ENCODE assay signal across 10 cellular contexts in genomic region chrX:93874554-93874953, GRCh38.
DNase-seq lines count a peak whose midpoint lies in the region; ATAC-seq and TF ChIP-seq lines count a peak whose summit lies in the region.
"Had no signal": no experiment of that assay in that cellular context is flagged by ENCODE, and none has a peak within 500 bp of the region (broad histone marks: within the 10 kb centered on the region; RNA-seq: fewer than 3 reads in every experiment).

No MANE protein-coding gene starts in this region.

- no peak overlapping the region for H3K4me3 Mint-ChIP-seq in stimulated activated naive CD8-positive, alpha-beta T cell treated with anti-CD3 and anti-CD28 coated beads, Interleukin-15, amount 100 ng/mL, for 72 hours

- TF ChIP-seq CTCF in epithelial cell of esophagus (IDR thresholded peaks at IDR 0.05; ENCODE audit: insufficient read depth, low read depth, low read length, missing control alignments) = peak; percentile 32

- DNase-seq in NCI-H2171 treated with DMSO at 0.1 percent for 48 hours (lab: John Stamatoyannopoulos, UW) = peak; percentile 3
- DNase-seq in NCI-H2171 (lab: John Stamatoyannopoulos, UW) = no peak
- peak; percentile 44 for DNase-seq in NCI-H69 (lab: John Stamatoyannopoulos, UW)
- peak; percentile 19 for DNase-seq in epithelial cell of esophagus (ENCODE audit: low read depth)
- peak; percentile 25 for DNase-seq in retina
- no peak for DNase-seq in stimulated activated naive CD8-positive, alpha-beta T cell treated with anti-CD3 and anti-CD28 coated beads, Interleukin-15, amount 100 ng/mL, for 72 hours
- DNase-seq: activated CD4-positive, alpha-beta T cell treated with anti-CD3 and anti-CD28 coated beads, Interleukin-2, amount 50 U/mL, for 1 hour; stimulated activated CD4-positive, alpha-beta T cell treated with anti-CD3 and anti-CD28 coated beads, Interleukin-4, amount 100 ng/mL, for 24 hours had no signal

- ATAC-seq in HG03432 (IDR thresholded peaks at IDR 0.05; ENCODE audit: unreplicated experiment) = no peak
- no peak for ATAC-seq in stimulated activated naive CD8-positive, alpha-beta T cell treated with anti-CD3 and anti-CD28 coated beads, Interleukin-15, amount 100 ng/mL, for 72 hours
- ATAC-seq in HG02884 (IDR thresholded peaks at IDR 0.05; ENCODE audit: unreplicated experiment) = no peak

- H3K9me3 Mint-ChIP-seq in stimulated activated naive CD8-positive, alpha-beta T cell treated with anti-CD3 and anti-CD28 coated beads, Interleukin-15, amount 100 ng/mL, for 72 hours = peaks cover 3 to 5% of the 10 kb centered on the region in 2 donors

- H3K27ac Mint-ChIP-seq in stimulated activated naive CD8-positive, alpha-beta T cell treated with anti-CD3 and anti-CD28 coated beads, Interleukin-15, amount 100 ng/mL, for 72 hours = no peak overlapping the region

- H3K4me3 ChIP-seq in epithelial cell of esophagus (ENCODE audit: low read length) = no peak overlapping the region

- H3K27me3 Mint-ChIP-seq in stimulated activated naive CD8-positive, alpha-beta T cell treated with anti-CD3 and anti-CD28 coated beads, Interleukin-15, amount 100 ng/mL, for 72 hours = no peaks in the 10 kb centered on the region

- H3K4me1 Mint-ChIP-seq in stimulated activated naive CD8-positive, alpha-beta T cell treated with anti-CD3 and anti-CD28 coated beads, Interleukin-15, amount 100 ng/mL, for 72 hours = no peaks in the 10 kb centered on the region

Comparison
In these comparisons a context has a peak if more than half of its experiments do, and no peak if none do; other contexts are left out.
1. DNase-seq: peak in NCI-H2171 treated with DMSO at 0.1 percent for 48 hours (single experiment), NCI-H69 (single experiment), epithelial cell of esophagus (single experiment) and retina (single experiment); none in NCI-H2171 (single experiment) and stimulated activated naive CD8-positive, alpha-beta T cell treated with anti-CD3 and anti-CD28 coated beads, Interleukin-15, amount 100 ng/mL, for 72 hours (0 of 2).